ENCODE assay signal across 15 cellular contexts in genomic region chr13:55230570-55230908, GRCh38.
"Had no signal": no experiment of that assay in that cellular context is flagged by ENCODE, and none has a peak within 500 bp of the region (broad histone marks: within the 10 kb centered on the region; RNA-seq: fewer than 3 reads in every experiment).

No MANE protein-coding gene starts in this region.

- H3K4me3 Mint-ChIP-seq: activated CD4-positive, alpha-beta T cell treated with anti-CD3 and anti-CD28 coated beads, Interleukin-2, amount 10 ng/mL, durations not matched to agents 24 days and 14 days; activated CD8-positive, alpha-beta T cell treated with anti-CD3 and anti-CD28 coated beads for 36 hours; activated naive CD4-positive, alpha-beta T cell treated with anti-CD3 and anti-CD28 coated beads for 36 hours; activated T-cell treated with anti-CD3 and anti-CD28 coated beads, Interleukin-2, amount 50 U/mL, for 24 hours; brain had no signal

- H3K4me1 ChIP-seq: tibial artery had no signal

- H3K9me3 ChIP-seq: tibial artery had no signal

- H3K27ac Mint-ChIP-seq: activated CD4-positive, alpha-beta T cell treated with anti-CD3 and anti-CD28 coated beads, Interleukin-2, amount 10 ng/mL, durations not matched to agents 24 days and 14 days; activated CD8-positive, alpha-beta T cell treated with anti-CD3 and anti-CD28 coated beads for 36 hours; activated naive CD4-positive, alpha-beta T cell treated with anti-CD3 and anti-CD28 coated beads for 36 hours; activated T-cell treated with anti-CD3 and anti-CD28 coated beads, Interleukin-2, amount 50 U/mL, for 24 hours; activated T-helper 2 cell treated with anti-CD3 and anti-CD28 coated beads, Interferon-gamma antibody, Interleukin-2, Interleukin-4, amounts not matched to agents 10 μg/mL and 5 μg/mL and 100 μg/mL, durations not matched to agents 14 hours and 24 hours and 36 hours; brain had no signal

- H3K27me3 ChIP-seq: tibial artery had no signal

- H3K4me1 Mint-ChIP-seq: activated CD4-positive, alpha-beta T cell treated with anti-CD3 and anti-CD28 coated beads, Interleukin-2, amount 10 ng/mL, durations not matched to agents 24 days and 14 days; brain had no signal

- DNase-seq: activated CD4-positive, alpha-beta T cell treated with anti-CD3 and anti-CD28 coated beads, Interleukin-2, amount 10 ng/mL, durations not matched to agents 24 days and 14 days; activated CD8-positive, alpha-beta T cell treated with anti-CD3 and anti-CD28 coated beads for 36 hours; activated naive CD4-positive, alpha-beta T cell treated with anti-CD3 and anti-CD28 coated beads for 36 hours; activated T-cell treated with anti-CD3 and anti-CD28 coated beads, Interleukin-2, amount 50 U/mL, for 24 hours; erythroblast; hypothalamus; left ventricle myocardium superior; retina; stimulated activated CD4-positive, alpha-beta T cell treated with anti-CD3 and anti-CD28 coated beads, Interleukin-12 subunit alpha, Interleukin-12 subunit beta, amount 100 ng/mL, for 4 hours; stimulated activated CD4-positive, alpha-beta T cell treated with anti-CD3 and anti-CD28 coated beads, Interleukin-1b, Interleukin-23, amount 100 ng/mL, for 48 hours; stimulated activated naive CD4-positive, alpha-beta T cell treated with Interleukin-2 at 50 U/mL for 16 hours; tibial artery had no signal

- H3K27ac ChIP-seq: coronary artery, tibial artery had no signal

- ATAC-seq: activated CD8-positive, alpha-beta T cell treated with anti-CD3 and anti-CD28 coated beads for 36 hours; left ventricle myocardium superior had no signal

- H3K36me3 Mint-ChIP-seq: brain had no signal

- H3K27me3 Mint-ChIP-seq: activated CD4-positive, alpha-beta T cell treated with anti-CD3 and anti-CD28 coated beads, Interleukin-2, amount 10 ng/mL, durations not matched to agents 24 days and 14 days; activated CD8-positive, alpha-beta T cell treated with anti-CD3 and anti-CD28 coated beads for 36 hours; activated T-cell treated with anti-CD3 and anti-CD28 coated beads, Interleukin-2, amount 50 U/mL, for 24 hours; brain had no signal

- H3K4me3 ChIP-seq: coronary artery, tibial artery had no signal

- H3K9me3 Mint-ChIP-seq: activated CD4-positive, alpha-beta T cell treated with anti-CD3 and anti-CD28 coated beads, Interleukin-2, amount 10 ng/mL, durations not matched to agents 24 days and 14 days; brain had no signal

- H3K36me3 ChIP-seq: tibial artery had no signal
